10 cellular contexts compared by ENCODE assay signal in genomic region chr9:21357479-21358290, GRCh38. TPM values are rescaled to one million over a fixed set of nuclear protein-coding genes. Genes with fewer than 3 reads are reported as not detected.
DNase-seq lines count a peak whose midpoint lies in the region; ATAC-seq and TF ChIP-seq lines count a peak whose summit lies in the region.
"Had no signal": no experiment of that assay in that cellular context is flagged by ENCODE, and none has a peak within 500 bp of the region (broad histone marks: within the 10 kb centered on the region; RNA-seq: fewer than 3 reads in every experiment).

No MANE protein-coding gene starts in this region.

- H3K79me2 ChIP-seq in Karpas-422 (ENCODE audit: low read length), result no peaks in the 10 kb centered on the region

- peaks cover 4% of the 10 kb centered on the region for H3K36me3 Mint-ChIP-seq in mesothelial cell of epicardium

- TF ChIP-seq CTCF in mesothelial cell of epicardium (IDR thresholded peaks at IDR 0.05; ENCODE audit: unreplicated experiment), result no peak

- no peak overlapping the region for H3K4me3 ChIP-seq in Karpas-422 (ENCODE audit: low read length)
- H3K4me3 ChIP-seq: K562 had no signal

- peaks cover 11% of the 10 kb centered on the region for H3K4me1 Mint-ChIP-seq in mesothelial cell of epicardium

- no peaks in the 10 kb centered on the region for H3K9me3 ChIP-seq in Karpas-422 (ENCODE audit: low read length)

- no peaks in the 10 kb centered on the region for H3K4me1 ChIP-seq in Karpas-422 (ENCODE audit: low read length)

- H3K9me3 Mint-ChIP-seq in mesothelial cell of epicardium, result peaks cover 14% of the 10 kb centered on the region

- no peaks in the 10 kb centered on the region for H3K9me2 ChIP-seq in Karpas-422 (replicated peaks; ENCODE audit: insufficient read depth, low read length)

- DNase-seq in LHCN-M2 (ENCODE audit: low read depth), result peak; percentile 21
- no peak for DNase-seq in mesothelial cell of epicardium (ENCODE audit: low spot score in 2 of 2, unreplicated experiment in 2 of 2)
- DNase-seq in Karpas-422, result no peak
- no peak for DNase-seq in NK-92 treated with Interleukin-12 subunit alpha and Interleukin-12 subunit beta, amount 100 ng/mL, for 24 hours (lab: John Stamatoyannopoulos, UW)
- no peak for DNase-seq in activated effector memory CD4-positive, alpha-beta T cell treated with Interleukin-2 at 50 U/mL for 16 hours
- no peak for DNase-seq in GM19238 (ENCODE audit: insufficient read length, low spot score)

- no peak overlapping the region for H3K9ac ChIP-seq in Karpas-422 (ENCODE audit: low read length)

- H3K4me2 ChIP-seq in Karpas-422 (ENCODE audit: low read depth, low read length, poor library complexity, severe bottlenecking), result no peak overlapping the region

- H2AFZ ChIP-seq in Karpas-422 (ENCODE audit: low read length), result no peak overlapping the region

- H3K27me3 ChIP-seq in Karpas-422 (ENCODE audit: low read length), result no peaks in the 10 kb centered on the region

- no peak overlapping the region for H3K4me3 Mint-ChIP-seq in mesothelial cell of epicardium

- H3K27ac ChIP-seq in Karpas-422 (ENCODE audit: low read length), result no peak overlapping the region

- peak; percentile 93 for ATAC-seq in GM18517 (IDR thresholded peaks at IDR 0.05; ENCODE audit: unreplicated experiment)
- peak; percentile 86 for ATAC-seq in GM21737 (IDR thresholded peaks at IDR 0.05; ENCODE audit: unreplicated experiment)
- ATAC-seq: K562 had no signal

- H3K36me3 ChIP-seq in Karpas-422 (ENCODE audit: insufficient read depth, low read length), result no peaks in the 10 kb centered on the region

- H3K27ac Mint-ChIP-seq in mesothelial cell of epicardium, result peak overlapping the region; percentile 61

- H4K20me1 ChIP-seq in Karpas-422 (ENCODE audit: insufficient read depth, low read depth, low read length), result no peaks in the 10 kb centered on the region

- no peaks in the 10 kb centered on the region for H3K27me3 Mint-ChIP-seq in mesothelial cell of epicardium (ENCODE audit: low read depth)

RNA-seq across cellular contexts. Expression of gene IFNA6, which starts 7.0 kb away (rescaled TPM):
- not detected in 2 replicates for total RNA-seq in LHCN-M2 (2014; rRNA removed)
- polyA plus RNA-seq in LHCN-M2 (2012), result not detected
- 0.14 TPM in 1 of 3 replicates, not detected in the others for total RNA-seq in mesothelial cell of epicardium
- not detected in 2 replicates for total RNA-seq in Karpas-422 (2014; rRNA removed; shearing (Covaris generic); ENCODE audit: low replicate concordance)
- total RNA-seq: K562, renal cortical epithelial cell had no signal
- polyA plus RNA-seq: K562 had no signal

RNA-seq across cellular contexts. Expression of gene IFNA13, which starts 10.2 kb away (rescaled TPM):
- total RNA-seq in LHCN-M2 (2014; rRNA removed), result not detected in 2 replicates
- polyA plus RNA-seq in LHCN-M2 (2012), result not detected
- 0.60 to 1.0 TPM (median 0.66 TPM) in 3 replicates for total RNA-seq in mesothelial cell of epicardium
- not detected in 2 replicates for total RNA-seq in Karpas-422 (2014; rRNA removed; shearing (Covaris generic); ENCODE audit: low replicate concordance)
- total RNA-seq: K562, renal cortical epithelial cell had no signal
- polyA plus RNA-seq: K562 had no signal

RNA-seq across cellular contexts. Expression of gene KLHL9, which starts 22.5 kb away (rescaled TPM):
- total RNA-seq in LHCN-M2 (2014; rRNA removed), result 35.5 and 39.4 TPM in 2 replicates
- polyA plus RNA-seq in LHCN-M2 (2012), result 12.0 TPM
- total RNA-seq in mesothelial cell of epicardium, result 36.7 to 37.5 TPM (median 36.9 TPM) in 3 replicates
- 14.0 and 21.2 TPM in 2 replicates for total RNA-seq in Karpas-422 (2014; rRNA removed; shearing (Covaris generic); ENCODE audit: low replicate concordance)
- polyA plus RNA-seq: K562 had no signal

RNA-seq across cellular contexts. Expression of gene IFNA2, which starts 27.5 kb away (rescaled TPM):
- total RNA-seq in LHCN-M2 (2014; rRNA removed) (not detected in 2 replicates), mesothelial cell of epicardium (0.34 to 0.62 TPM (median 0.58 TPM) in 3 replicates)
- polyA plus RNA-seq in LHCN-M2 (2012), result not detected
- total RNA-seq in Karpas-422 (2014; rRNA removed; shearing (Covaris generic); ENCODE audit: low replicate concordance), result not detected in 2 replicates
- total RNA-seq: K562, renal cortical epithelial cell had no signal
- polyA plus RNA-seq: K562 had no signal

RNA-seq across cellular contexts. Expression of gene IFNA8, which starts 51.2 kb away (rescaled TPM):
- not detected in 2 replicates for total RNA-seq in LHCN-M2 (2014; rRNA removed)
- polyA plus RNA-seq in LHCN-M2 (2012), result not detected
- total RNA-seq in mesothelial cell of epicardium, result not detected in 3 replicates
- total RNA-seq in Karpas-422 (2014; rRNA removed; shearing (Covaris generic); ENCODE audit: low replicate concordance), result not detected in 2 replicates
- total RNA-seq: K562, renal cortical epithelial cell had no signal
- polyA plus RNA-seq: K562 had no signal
